15 cellular contexts compared by ENCODE assay signal in genomic region chr6:107718341-107718740, GRCh38.
"Had no signal": no experiment of that assay in that cellular context is flagged by ENCODE, and none has a peak within 500 bp of the region (broad histone marks: within the 10 kb centered on the region; RNA-seq: fewer than 3 reads in every experiment).

No MANE protein-coding gene starts in this region.

- DNase-seq: activated CD4-positive, CD25-positive, alpha-beta regulatory T cell; brain microvascular endothelial cell; dermis blood vessel endothelial cell; esophagus squamous epithelium; foreskin fibroblast; head of caudate nucleus; mammary epithelial cell; pancreas; stimulated activated CD4-positive, alpha-beta T cell treated with anti-CD3 and anti-CD28 coated beads, Interleukin-12 subunit alpha, Interleukin-12 subunit beta, amount 100 ng/mL, for 4 hours; testis had no signal

- H3K27ac ChIP-seq: brain microvascular endothelial cell, esophagus squamous epithelium, pancreas, SK-N-MC, testis had no signal

- H3K27me3 Mint-ChIP-seq: stimulated activated naive CD8-positive, alpha-beta T cell treated with anti-CD3 and anti-CD28 coated beads, Interleukin-15, Interleukin-2, amounts not matched to agents 100 ng/mL and 50 ng/mL, for 24 hours had no signal

- H3K4me3 Mint-ChIP-seq: neural crest cell; stimulated activated naive CD8-positive, alpha-beta T cell treated with anti-CD3 and anti-CD28 coated beads, Interleukin-15, Interleukin-2, amounts not matched to agents 100 ng/mL and 50 ng/mL, for 24 hours had no signal

- H3K9me3 ChIP-seq: esophagus squamous epithelium, pancreas, testis had no signal

- H3K4me1 ChIP-seq: pancreas had no signal

- ATAC-seq: left lobe of liver, pancreas, Right ventricle myocardium inferior had no signal

- H3K9me3 Mint-ChIP-seq: neural crest cell; stimulated activated naive CD8-positive, alpha-beta T cell treated with anti-CD3 and anti-CD28 coated beads, Interleukin-15, Interleukin-2, amounts not matched to agents 100 ng/mL and 50 ng/mL, for 24 hours had no signal

- H3K27me3 ChIP-seq: brain microvascular endothelial cell, pancreas, testis had no signal

- H3K4me3 ChIP-seq: esophagus squamous epithelium, pancreas, SK-N-MC, testis had no signal

- H3K27ac Mint-ChIP-seq: stimulated activated naive CD8-positive, alpha-beta T cell treated with anti-CD3 and anti-CD28 coated beads, Interleukin-15, Interleukin-2, amounts not matched to agents 100 ng/mL and 50 ng/mL, for 24 hours had no signal

- H3K36me3 ChIP-seq: brain microvascular endothelial cell, esophagus squamous epithelium, pancreas had no signal
